Comparison of ENCODE assay signal across 15 cellular contexts in genomic region chr12:54374555-54375257, GRCh38. TPM values are rescaled to one million over a fixed set of nuclear protein-coding genes. Genes with fewer than 3 reads are reported as not detected.
DNase-seq lines count a peak whose midpoint lies in the region; ATAC-seq and TF ChIP-seq lines count a peak whose summit lies in the region.
"Had no signal": no experiment of that assay in that cellular context is flagged by ENCODE, and none has a peak within 500 bp of the region (broad histone marks: within the 10 kb centered on the region; RNA-seq: fewer than 3 reads in every experiment).

No MANE protein-coding gene starts in this region.

- H2AFZ ChIP-seq in parathyroid adenoma (no peak overlapping the region), neuronal stem cell (ENCODE audit: low read length) (no peak overlapping the region)

- no peak overlapping the region for H2AK5ac ChIP-seq in neuronal stem cell (ENCODE audit: low read depth, low read length)

- no peak overlapping the region for H4K8ac ChIP-seq in neuronal stem cell (ENCODE audit: low read depth, low read length)

- peaks cover 7% of the 10 kb centered on the region for H3K79me1 ChIP-seq in neuronal stem cell (ENCODE audit: low read depth, low read length)

- peak; percentile 46 for DNase-seq in COLO668 (lab: John Stamatoyannopoulos, UW; ENCODE audit: unreplicated experiment)
- DNase-seq in NCI-H2029 (lab: John Stamatoyannopoulos, UW) = peak; percentile 91
- DNase-seq in neuronal stem cell (ENCODE audit: low spot score) = no peak
- no peak for DNase-seq in activated CD8-positive, alpha-beta memory T cell treated with anti-CD3 and anti-CD28 coated beads, Interleukin-2, amount 50 U/mL, for 4 hours
- no peak for DNase-seq in T-helper 17 cell
- DNase-seq: anterior cingulate cortex; CD4-positive, CD25-positive, alpha-beta regulatory T cell; HFFc6; MM.1S; naive thymus-derived CD8-positive, alpha-beta T cell; stimulated activated naive CD4-positive, alpha-beta T cell treated with Interleukin-2 at 50 U/mL for 16 hours had no signal

- H3K4me3 ChIP-seq in parathyroid adenoma (ENCODE audit: low read depth, low read length) (no peak overlapping the region), neuronal stem cell (ENCODE audit: low read length in 2 of 2) (no peak overlapping the region)

- H3K4me2 ChIP-seq in parathyroid adenoma (ENCODE audit: low read length) (peak overlapping the region; percentile 16), neuronal stem cell (ENCODE audit: insufficient read depth, low read length, poor library complexity, severe bottlenecking) (no peak overlapping the region)

- no peaks in the 10 kb centered on the region for H3K27me3 ChIP-seq in parathyroid adenoma (ENCODE audit: control insufficient read depth, insufficient read depth, low read length)
- H3K27me3 ChIP-seq in neuronal stem cell (ENCODE audit: control insufficient read depth in 3 of 3, insufficient read depth in 3 of 3, low read depth in 1 of 3, low read length in 3 of 3) = peaks cover 0 to under 1% (median 0%) of the 10 kb centered on the region in 3 experiments

- H3K4me1 ChIP-seq in parathyroid adenoma (peaks cover 20% of the 10 kb centered on the region), neuronal stem cell (ENCODE audit: control insufficient read depth in 2 of 2, insufficient read depth in 1 of 2, low read depth in 1 of 2, low read length in 2 of 2) (peaks cover 12 to 13% of the 10 kb centered on the region in 2 donors)

- H3K27ac Mint-ChIP-seq in brain (peak overlapping the region; percentile 48 to 90 (median 73)), T-helper 17 cell (no peak overlapping the region)
- H3K27ac Mint-ChIP-seq: HFFc6; naive thymus-derived CD8-positive, alpha-beta T cell had no signal

- no CpG with 5 or more reads among the region's 2 CpGs for WGBS in neuronal stem cell (ENCODE audit: extremely low coverage in 2 of 2, insufficient read length in 2 of 2, insufficient replicate concordance in 1 of 2), 2 donors

- no peak for TF ChIP-seq CTCF in brain (conservative IDR thresholded peaks at IDR 0.05)
- no peak for TF ChIP-seq CTCF in parathyroid adenoma (IDR thresholded peaks at IDR 0.05)

- H2BK5ac ChIP-seq in neuronal stem cell (ENCODE audit: low read length) = no peak overlapping the region

- H3K79me2 ChIP-seq in parathyroid adenoma = peaks cover 2% of the 10 kb centered on the region

- H3K23ac ChIP-seq in neuronal stem cell (ENCODE audit: low read depth, low read length, poor library complexity) = no peak overlapping the region

- no peak overlapping the region for H2BK15ac ChIP-seq in neuronal stem cell (ENCODE audit: low read length)

- H3K9me3 Mint-ChIP-seq in brain = no peaks in the 10 kb centered on the region
- H3K9me3 Mint-ChIP-seq: CD4-positive, CD25-positive, alpha-beta regulatory T cell; HFFc6; naive thymus-derived CD8-positive, alpha-beta T cell had no signal

- H3K9ac ChIP-seq in parathyroid adenoma (no peak overlapping the region), neuronal stem cell (ENCODE audit: low read depth, low read length, poor library complexity) (no peak overlapping the region)

- no peak overlapping the region for H3K18ac ChIP-seq in neuronal stem cell (ENCODE audit: low read length)

- ATAC-seq in T-helper 17 cell (no peak), HG02840 (IDR thresholded peaks at IDR 0.05; ENCODE audit: low FRiP score, unreplicated experiment) (no peak)
- ATAC-seq: naive thymus-derived CD8-positive, alpha-beta T cell had no signal

- no peak overlapping the region for H3K14ac ChIP-seq in neuronal stem cell (ENCODE audit: low read length)

- H3K9me3 ChIP-seq in parathyroid adenoma (ENCODE audit: control insufficient read depth, low read length) (no peaks in the 10 kb centered on the region), neuronal stem cell (replicated peaks in 1 of 2; ENCODE audit: control insufficient read depth in 2 of 2, insufficient read depth in 1 of 2, low read depth in 1 of 2, low read length in 2 of 2) (no peaks in the 10 kb centered on the region), T-helper 17 cell (ENCODE audit: control insufficient read depth, low read length, poor library complexity, severe bottlenecking) (no peaks in the 10 kb centered on the region)

- no peak overlapping the region for H2BK12ac ChIP-seq in neuronal stem cell (ENCODE audit: low read length)

- no peak overlapping the region for H2BK120ac ChIP-seq in neuronal stem cell (ENCODE audit: low read depth, low read length)

- no peaks in the 10 kb centered on the region for H3K36me3 Mint-ChIP-seq in brain
- no peaks in the 10 kb centered on the region for H3K36me3 Mint-ChIP-seq in T-helper 17 cell (ENCODE audit: low read depth)
- H3K36me3 Mint-ChIP-seq: CD4-positive, CD25-positive, alpha-beta regulatory T cell; naive thymus-derived CD8-positive, alpha-beta T cell had no signal

- no peak overlapping the region for H3K27ac ChIP-seq in parathyroid adenoma
- H3K27ac ChIP-seq in neuronal stem cell (replicated peaks; ENCODE audit: low read length) = no peak overlapping the region

- H3K4ac ChIP-seq in neuronal stem cell (ENCODE audit: low read length) = no peak overlapping the region

- H3K36me3 ChIP-seq in parathyroid adenoma (ENCODE audit: control insufficient read depth, insufficient read depth, low read length) (no peaks in the 10 kb centered on the region), neuronal stem cell (replicated peaks in 1 of 2; ENCODE audit: control insufficient read depth in 2 of 2, insufficient read depth in 2 of 2, low read length in 2 of 2) (peaks cover 16 to 17% of the 10 kb centered on the region in 2 donors)

- H4K91ac ChIP-seq in neuronal stem cell (ENCODE audit: low read depth, low read length, poor library complexity) = no peak overlapping the region

- H3K4me1 Mint-ChIP-seq in brain (peaks cover 96% of the 10 kb centered on the region), T-helper 17 cell (peaks cover 15% of the 10 kb centered on the region)

- no peaks in the 10 kb centered on the region for H3K27me3 Mint-ChIP-seq in brain
- no peaks in the 10 kb centered on the region for H3K27me3 Mint-ChIP-seq in T-helper 17 cell
- H3K27me3 Mint-ChIP-seq: CD4-positive, CD25-positive, alpha-beta regulatory T cell; naive thymus-derived CD8-positive, alpha-beta T cell had no signal

- H3K4me3 Mint-ChIP-seq in brain = peak overlapping the region in 1 of 5 experiments; percentile 52
- H3K4me3 Mint-ChIP-seq in T-helper 17 cell = no peak overlapping the region
- H3K4me3 Mint-ChIP-seq: CD4-positive, CD25-positive, alpha-beta regulatory T cell; HFFc6; naive thymus-derived CD8-positive, alpha-beta T cell had no signal

RNA-seq across cellular contexts. Expression of gene ZNF385A, which starts 9.8 kb away (rescaled TPM):
- 109 TPM for polyA plus RNA-seq in brain (ENCODE audit: insufficient read depth, low read depth, low replicate concordance)
- polyA plus RNA-seq in neuronal stem cell (2013, experiment 1 of 2) = 60.0 TPM
- polyA plus RNA-seq in neuronal stem cell (2013, experiment 2 of 2) = 56.5 TPM
- total RNA-seq in T-helper 17 cell = 1 to 10 TPM; 3.4 to 5.7 TPM

RNA-seq across cellular contexts. Expression of gene GPR84, which starts 10.4 kb away (rescaled TPM):
- polyA plus RNA-seq in brain (ENCODE audit: insufficient read depth, low read depth, low replicate concordance) = not detected
- polyA plus RNA-seq in neuronal stem cell (2013, experiment 1 of 2) = 0.03 TPM
- polyA plus RNA-seq in neuronal stem cell (2013, experiment 2 of 2) = 0.04 TPM
- total RNA-seq in T-helper 17 cell = under 1 TPM; 0.57 to 0.99 TPM
- total RNA-seq: CD4-positive, CD25-positive, alpha-beta regulatory T cell; endothelial cell of umbilical vein; HFFc6; naive thymus-derived CD8-positive, alpha-beta T cell had no signal
- polyA plus RNA-seq: CD4-positive, CD25-positive, alpha-beta regulatory T cell; endothelial cell of umbilical vein; naive thymus-derived CD8-positive, alpha-beta T cell had no signal

RNA-seq across cellular contexts. Expression of gene ITGA5, which starts 44.4 kb away (rescaled TPM):
- polyA plus RNA-seq in brain (ENCODE audit: insufficient read depth, low read depth, low replicate concordance) = 12.0 TPM
- polyA plus RNA-seq in neuronal stem cell (2013, experiment 1 of 2) = 37.3 TPM
- 38.6 TPM for polyA plus RNA-seq in neuronal stem cell (2013, experiment 2 of 2)
- total RNA-seq in T-helper 17 cell = 10 to 100 TPM; 61.6 to 71.4 TPM

RNA-seq across cellular contexts. Expression of gene COPZ1, which starts 49.8 kb away (rescaled TPM):
- 220 TPM for polyA plus RNA-seq in brain (ENCODE audit: insufficient read depth, low read depth, low replicate concordance)
- polyA plus RNA-seq in neuronal stem cell (2013, experiment 1 of 2) = 188 TPM
- 183 TPM for polyA plus RNA-seq in neuronal stem cell (2013, experiment 2 of 2)
- 10 to 100 TPM; 58.6 to 63.3 TPM for total RNA-seq in T-helper 17 cell

Comparison
In these comparisons a context has a peak if more than half of its experiments do, and no peak if none do; other contexts are left out.
1. DNase-seq: peak in COLO668 (single experiment) and NCI-H2029 (single experiment); none in neuronal stem cell (single experiment), activated CD8-positive, alpha-beta memory T cell treated with anti-CD3 and anti-CD28 coated beads, Interleukin-2, amount 50 U/mL, for 4 hours (single experiment) and T-helper 17 cell (0 of 3).